ENCODE assay signal across 1 cellular context in the genomic region with DNA sequence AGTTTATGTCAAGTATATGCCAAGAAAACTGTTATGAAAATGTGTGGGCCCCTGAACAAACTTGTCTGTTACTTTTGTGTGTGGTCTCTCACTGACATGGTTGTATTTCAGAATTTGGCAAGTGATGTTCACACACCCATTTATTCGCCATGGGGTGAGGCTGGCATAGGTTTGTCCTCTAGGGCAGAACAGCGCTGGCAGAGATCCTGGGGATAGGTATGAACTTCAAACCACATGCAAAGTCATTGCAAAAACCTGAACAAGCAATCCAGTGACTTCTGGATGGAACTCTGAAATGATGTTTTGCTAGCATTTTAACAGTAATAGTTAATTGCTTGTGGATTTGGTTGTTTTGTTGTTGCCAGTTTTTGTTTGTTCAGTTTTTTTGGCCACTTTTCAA.
TF ChIP-seq lines count a peak whose summit lies in the region.

No MANE protein-coding gene starts in this region.

TF ChIP-seq in SK-N-SH treated with all-trans-retinoic acid at 6 μM for 48 hours, 23 proteins besides CTCF, POLR2A, EP300 and RAD21 (continued from another document):
- TF ChIP-seq, protein P1, sequence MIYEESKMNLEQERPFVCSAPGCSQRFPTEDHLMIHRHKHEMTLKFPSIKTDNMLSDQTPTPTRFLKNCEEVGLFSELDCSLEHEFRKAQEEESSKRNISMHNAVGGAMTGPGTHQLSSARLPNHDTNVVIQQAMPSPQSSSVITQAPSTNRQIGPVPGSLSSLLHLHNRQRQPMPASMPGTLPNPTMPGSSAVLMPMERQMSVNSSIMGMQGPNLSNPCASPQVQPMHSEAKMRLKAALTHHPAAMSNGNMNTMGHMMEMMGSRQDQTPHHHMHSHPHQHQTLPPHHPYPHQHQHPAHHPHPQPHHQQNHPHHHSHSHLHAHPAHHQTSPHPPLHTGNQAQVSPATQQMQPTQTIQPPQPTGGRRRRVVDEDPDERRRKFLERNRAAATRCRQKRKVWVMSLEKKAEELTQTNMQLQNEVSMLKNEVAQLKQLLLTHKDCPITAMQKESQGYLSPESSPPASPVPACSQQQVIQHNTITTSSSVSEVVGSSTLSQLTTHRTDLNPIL (CRISPR knock-in tag; IDR thresholded peaks at IDR 0.05; ENCODE audit: low read depth) = no peak
- TF ChIP-seq, protein P2, sequence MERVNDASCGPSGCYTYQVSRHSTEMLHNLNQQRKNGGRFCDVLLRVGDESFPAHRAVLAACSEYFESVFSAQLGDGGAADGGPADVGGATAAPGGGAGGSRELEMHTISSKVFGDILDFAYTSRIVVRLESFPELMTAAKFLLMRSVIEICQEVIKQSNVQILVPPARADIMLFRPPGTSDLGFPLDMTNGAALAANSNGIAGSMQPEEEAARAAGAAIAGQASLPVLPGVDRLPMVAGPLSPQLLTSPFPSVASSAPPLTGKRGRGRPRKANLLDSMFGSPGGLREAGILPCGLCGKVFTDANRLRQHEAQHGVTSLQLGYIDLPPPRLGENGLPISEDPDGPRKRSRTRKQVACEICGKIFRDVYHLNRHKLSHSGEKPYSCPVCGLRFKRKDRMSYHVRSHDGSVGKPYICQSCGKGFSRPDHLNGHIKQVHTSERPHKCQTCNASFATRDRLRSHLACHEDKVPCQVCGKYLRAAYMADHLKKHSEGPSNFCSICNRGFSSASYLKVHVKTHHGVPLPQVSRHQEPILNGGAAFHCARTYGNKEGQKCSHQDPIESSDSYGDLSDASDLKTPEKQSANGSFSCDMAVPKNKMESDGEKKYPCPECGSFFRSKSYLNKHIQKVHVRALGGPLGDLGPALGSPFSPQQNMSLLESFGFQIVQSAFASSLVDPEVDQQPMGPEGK (CRISPR knock-in tag; IDR thresholded peaks at IDR 0.05; ENCODE audit: borderline replicate concordance) = no peak
TF ChIP-seq in SK-N-SH treated with all-trans-retinoic acid at 6 μM for 48 hours: peak in this region for 0.
